ENCODE assay signal across 8 cellular contexts in the genomic region with DNA sequence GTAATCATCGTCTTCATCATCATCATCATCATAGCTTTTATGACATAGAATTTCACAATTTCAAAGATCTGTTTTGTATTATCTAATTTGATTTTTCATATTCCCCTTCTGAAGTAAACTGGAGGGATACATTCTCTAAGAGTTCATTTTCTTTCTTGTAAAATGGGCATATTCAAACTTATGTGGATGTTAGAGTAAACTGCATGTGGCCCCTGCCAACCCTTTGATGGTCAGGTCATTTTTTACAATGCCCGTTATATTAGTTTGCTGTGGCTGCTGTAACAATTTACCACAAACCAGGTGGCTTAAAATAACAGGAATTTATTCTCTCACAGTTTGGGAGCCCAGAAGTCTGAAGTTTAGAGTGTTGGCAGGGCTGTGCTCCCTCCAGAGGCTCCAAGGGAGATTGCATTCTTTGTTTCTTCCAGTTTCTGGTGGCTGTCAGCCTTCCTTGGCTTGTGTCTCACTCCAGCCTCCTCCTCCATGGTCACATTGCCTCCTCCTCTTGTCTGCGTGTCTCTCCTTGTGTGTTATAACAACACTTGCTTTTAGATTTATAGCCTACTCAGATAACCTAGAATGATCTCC.
DNase-seq lines count a peak whose midpoint lies in the region; ATAC-seq and TF ChIP-seq lines count a peak whose summit lies in the region.

No MANE protein-coding gene starts in this region.

- H3K9ac ChIP-seq in liver (ENCODE audit: low read depth in 1 of 2, low read length in 2 of 2), result no peak overlapping the region

- TF ChIP-seq CTCF in heart right ventricle (IDR thresholded peaks at IDR 0.05) (peak in 7 of 9 donors; percentile 13 to 43 (median 32)), WI38 (IDR thresholded peaks at IDR 0.05; ENCODE audit: low read depth, low read length) (peak; percentile 49), liver (IDR thresholded peaks at IDR 0.05; ENCODE audit: low read depth, low read length, missing input control) (peak; percentile 54), dorsolateral prefrontal cortex (IDR thresholded peaks at IDR 0.05 in 54 of 56, conservative IDR thresholded peaks at IDR 0.05 in 2 of 56; ENCODE audit: low read depth in 1 of 56, partially characterized antibody in 56 of 56) (peak in 1 of 56 donors; percentile 9)

- H3K27me3 ChIP-seq in heart right ventricle (no peaks in the 10 kb centered on the region), liver (ENCODE audit: control insufficient read depth in 4 of 4, insufficient read depth in 4 of 4, low read length in 3 of 4) (no peaks in the 10 kb centered on the region), dorsolateral prefrontal cortex (no peaks in the 10 kb centered on the region)

- peak; percentile 71 to 86 for TF ChIP-seq RAD21 in liver (IDR thresholded peaks at IDR 0.05)

- no peak overlapping the region for H3K4me3 ChIP-seq in heart right ventricle
- no peak overlapping the region for H3K4me3 ChIP-seq in WI38 (ENCODE audit: low read depth, low read length)
- no peak overlapping the region for H3K4me3 ChIP-seq in liver (ENCODE audit: low read depth in 1 of 3, low read length in 3 of 3)
- H3K4me3 ChIP-seq in dorsolateral prefrontal cortex, result no peak overlapping the region

- H3K36me3 ChIP-seq in heart right ventricle, result no peaks in the 10 kb centered on the region
- no peaks in the 10 kb centered on the region for H3K36me3 ChIP-seq in liver (ENCODE audit: control insufficient read depth in 4 of 4, insufficient read depth in 3 of 4, low read depth in 1 of 4, low read length in 3 of 4)

- intact Hi-C loops in heart right ventricle (cut with DNase I), result no loop called here
- intact Hi-C loops in left ventricle myocardium superior (cut with micrococcal nuclease), result no loop called here
- intact Hi-C loops in dorsolateral prefrontal cortex (cut with DNase I), result no loop called here

- H3K27ac ChIP-seq in heart right ventricle (no peak overlapping the region), liver (ENCODE audit: low read depth in 1 of 2, low read length in 2 of 2) (no peak overlapping the region), dorsolateral prefrontal cortex (no peak overlapping the region)

- DNase-seq in heart right ventricle, result no peak
- no peak for DNase-seq in left ventricle myocardium superior
- peak; percentile 6 for DNase-seq in HK-2 (ENCODE audit: unreplicated experiment)
- no peak for DNase-seq in GF-D8 (lab: John Stamatoyannopoulos, UW)
- DNase-seq in dorsolateral prefrontal cortex, result no peak
- no peak for DNase-seq in mucosa of gallbladder (ENCODE audit: low spot score)

- WGBS in heart right ventricle, 2 donors, result 76 to 83% methylated on average over 3 of the region's 3 CpGs
- 79% methylated on average over 3 of the region's 3 CpGs for WGBS in liver

- ATAC-seq in heart right ventricle (peak in 1 of 8 donors; percentile 50), left ventricle myocardium superior (no peak)

- H3K4me1 ChIP-seq in heart right ventricle (no peaks in the 10 kb centered on the region), liver (ENCODE audit: control insufficient read depth in 4 of 4, insufficient read depth in 4 of 4, low read length in 3 of 4) (no peaks in the 10 kb centered on the region)

- no peaks in the 10 kb centered on the region for H3K9me3 ChIP-seq in heart right ventricle
- H3K9me3 ChIP-seq in liver (ENCODE audit: control insufficient read depth in 4 of 4, low read length in 3 of 4), result no peaks in the 10 kb centered on the region

TF ChIP-seq in liver, 16 proteins besides CTCF, POLR2A, EP300 and RAD21:
- TF ChIP-seq YY1 (IDR thresholded peaks at IDR 0.05) (no peak), HNF4A (conservative IDR thresholded peaks at IDR 0.05) (no peak)
